17 cellular contexts compared by ENCODE assay signal in genomic region chr16:53695070-53695469, GRCh38. TPM values are rescaled to one million over a fixed set of nuclear protein-coding genes. Genes with fewer than 3 reads are reported as not detected.
DNase-seq lines count a peak whose midpoint lies in the region; ATAC-seq, FAIRE-seq and TF ChIP-seq lines count a peak whose summit lies in the region.
"Had no signal": no experiment of that assay in that cellular context is flagged by ENCODE, and none has a peak within 500 bp of the region (broad histone marks: within the 10 kb centered on the region; RNA-seq: fewer than 3 reads in every experiment).

No MANE protein-coding gene starts in this region.

- POLR2A ChIA-PET in AG04449 (lab: Yijun Ruan, JAX), result interaction anchor here (1.0 kb wide), 1 partner anchor 30 kb away, joined by 5 read pairs; no protein-coding TSS in a partner anchor
- POLR2A ChIA-PET in activated CD8-positive, alpha-beta T cell treated with anti-CD3 and anti-CD28 coated beads for 36 hours (lab: Charles Lee), result no interaction called here

- no peak overlapping the region for H3K27ac Mint-ChIP-seq in activated CD8-positive, alpha-beta memory T cell treated with anti-CD3 and anti-CD28 coated beads, Interleukin-2, amount 10 ng/mL, durations not matched to agents 7 days and 5 days
- no peak overlapping the region for H3K27ac Mint-ChIP-seq in activated CD8-positive, alpha-beta T cell treated with anti-CD3 and anti-CD28 coated beads for 36 hours

- no peak overlapping the region for H3K4me3 Mint-ChIP-seq in activated CD8-positive, alpha-beta memory T cell treated with anti-CD3 and anti-CD28 coated beads, Interleukin-2, amount 10 ng/mL, durations not matched to agents 7 days and 5 days
- H3K4me3 Mint-ChIP-seq in activated CD8-positive, alpha-beta T cell treated with anti-CD3 and anti-CD28 coated beads for 36 hours, result no peak overlapping the region

- TF ChIP-seq CTCF in AG04449 (IDR thresholded peaks at IDR 0.05; ENCODE audit: insufficient read depth, low read length, missing control alignments), result no peak
- TF ChIP-seq CTCF in activated CD8-positive, alpha-beta T cell treated with anti-CD3 and anti-CD28 coated beads for 36 hours (IDR thresholded peaks at IDR 0.05), result no peak

- peaks cover 9% of the 10 kb centered on the region for H3K36me3 Mint-ChIP-seq in activated CD8-positive, alpha-beta memory T cell treated with anti-CD3 and anti-CD28 coated beads, Interleukin-2, amount 10 ng/mL, durations not matched to agents 7 days and 5 days
- peaks cover 9% of the 10 kb centered on the region for H3K36me3 Mint-ChIP-seq in activated CD8-positive, alpha-beta T cell treated with anti-CD3 and anti-CD28 coated beads for 36 hours (ENCODE audit: low read depth)

- no peaks in the 10 kb centered on the region for H3K9me3 Mint-ChIP-seq in activated CD8-positive, alpha-beta memory T cell treated with anti-CD3 and anti-CD28 coated beads, Interleukin-2, amount 10 ng/mL, durations not matched to agents 7 days and 5 days (ENCODE audit: low read depth)
- H3K9me3 Mint-ChIP-seq in activated CD8-positive, alpha-beta T cell treated with anti-CD3 and anti-CD28 coated beads for 36 hours, result no peaks in the 10 kb centered on the region

- TF ChIP-seq POLR2A in GM12891 (IDR thresholded peaks at IDR 0.05; ENCODE audit: low read depth, low read length), result no peak

- intact Hi-C loops in activated CD8-positive, alpha-beta T cell treated with anti-CD3 and anti-CD28 coated beads for 36 hours (cut with micrococcal nuclease), result no loop called here

- ATAC-seq in activated CD8-positive, alpha-beta memory T cell treated with anti-CD3 and anti-CD28 coated beads, Interleukin-2, amount 10 ng/mL, durations not matched to agents 7 days and 5 days, result no peak
- ATAC-seq in activated CD8-positive, alpha-beta T cell treated with anti-CD3 and anti-CD28 coated beads for 36 hours, result no peak
- ATAC-seq: sciatic nerve had no signal

- H3K4me3 ChIP-seq in AG04449 (ENCODE audit: low read depth, low read length), result no peak overlapping the region
- H3K4me3 ChIP-seq: upper lobe of left lung had no signal

- CTCF ChIA-PET in AG04449 (lab: Yijun Ruan, JAX), result interaction anchor here (0.8 kb wide), 1 partner anchor 47 kb away, joined by 3 read pairs; no protein-coding TSS in a partner anchor
- CTCF ChIA-PET in activated CD8-positive, alpha-beta memory T cell treated with anti-CD3 and anti-CD28 coated beads, Interleukin-2, amount 10 ng/mL, durations not matched to agents 7 days and 5 days (lab: Charles Lee), result no interaction called here
- CTCF ChIA-PET in activated CD8-positive, alpha-beta T cell treated with anti-CD3 and anti-CD28 coated beads for 36 hours (lab: Charles Lee), result interaction anchor here (1.1 to 1.4 kb wide), 2 partner anchors 17 to 145 kb away, joined by 3 to 4 read pairs; no protein-coding TSS in a partner anchor

- H3K27me3 Mint-ChIP-seq in activated CD8-positive, alpha-beta memory T cell treated with anti-CD3 and anti-CD28 coated beads, Interleukin-2, amount 10 ng/mL, durations not matched to agents 7 days and 5 days, result no peaks in the 10 kb centered on the region
- no peaks in the 10 kb centered on the region for H3K27me3 Mint-ChIP-seq in activated CD8-positive, alpha-beta T cell treated with anti-CD3 and anti-CD28 coated beads for 36 hours

- H3K4me1 Mint-ChIP-seq in activated CD8-positive, alpha-beta memory T cell treated with anti-CD3 and anti-CD28 coated beads, Interleukin-2, amount 10 ng/mL, durations not matched to agents 7 days and 5 days, result no peaks in the 10 kb centered on the region
- no peaks in the 10 kb centered on the region for H3K4me1 Mint-ChIP-seq in activated CD8-positive, alpha-beta T cell treated with anti-CD3 and anti-CD28 coated beads for 36 hours (ENCODE audit: low read depth)

- DNase-seq in AG04449 (ENCODE audit: low read depth, low spot score) (peak; percentile 72), GM12891 (ENCODE audit: insufficient read length, low spot score) (no peak), amniotic stem cell (lab: John Stamatoyannopoulos, UW) (peak; percentile 12), hepatic stellate cell (ENCODE audit: low spot score) (peak; percentile 54), NCI-H2029 (lab: John Stamatoyannopoulos, UW) (no peak), NCI-H2081 (lab: John Stamatoyannopoulos, UW) (no peak)
- no peak for DNase-seq in activated CD8-positive, alpha-beta memory T cell treated with anti-CD3 and anti-CD28 coated beads, Interleukin-2, amount 10 ng/mL, durations not matched to agents 7 days and 5 days
- DNase-seq in activated CD8-positive, alpha-beta T cell treated with anti-CD3 and anti-CD28 coated beads for 36 hours, result no peak
- DNase-seq: activated CD4-positive, alpha-beta T cell treated with anti-CD3 and anti-CD28 coated beads, Interleukin-2, amount 50 U/mL, for 1 hour; AML-193; aorta; dermis blood vessel endothelial cell; DMS 273 treated with DMSO at 0.1 percent for 48 hours; NCI-H1417 treated with DMSO at 0.1 percent for 48 hours; upper lobe of left lung had no signal

- peak; percentile 9 for FAIRE-seq in GM12891 (lab: Jason Lieb, UNC)
- FAIRE-seq: H54 had no signal

TF ChIP-seq in GM12891, 5 proteins besides CTCF, POLR2A, EP300 and RAD21:
- TF ChIP-seq SPI1 (IDR thresholded peaks at IDR 0.05; ENCODE audit: low read depth, low read length), result no peak
- TF ChIP-seq POU2F2 (IDR thresholded peaks at IDR 0.05; ENCODE audit: low read depth, low read length), result no peak
- TF ChIP-seq PAX5 (IDR thresholded peaks at IDR 0.05; ENCODE audit: insufficient read depth, low read length, severe bottlenecking), result no peak
- no peak for TF ChIP-seq TAF1 (IDR thresholded peaks at IDR 0.05; ENCODE audit: low read depth, low read length)
- no peak for TF ChIP-seq POLR2AphosphoS5 (IDR thresholded peaks at IDR 0.05; ENCODE audit: low read depth, low read length)

RNA-seq across cellular contexts. Expression of gene RPGRIP1L, which starts 8.6 kb away (rescaled TPM):
- polyA plus RNA-seq in GM12891 (2012; ENCODE audit: low read depth, missing spikeins), result 2.9 TPM
- 1 to 10 TPM; 5.6 to 6.9 TPM for total RNA-seq in activated CD8-positive, alpha-beta memory T cell treated with anti-CD3 and anti-CD28 coated beads, Interleukin-2, amount 10 ng/mL, durations not matched to agents 7 days and 5 days
- 1 to 10 TPM; 6.0 to 6.2 TPM for total RNA-seq in activated CD8-positive, alpha-beta T cell treated with anti-CD3 and anti-CD28 coated beads for 36 hours

RNA-seq across cellular contexts. Expression of gene FTO, which starts 8.9 kb away (rescaled TPM):
- polyA plus RNA-seq in GM12891 (2012; ENCODE audit: low read depth, missing spikeins), result 27.3 TPM
- 10 to 100 TPM; 47.4 to 57.7 TPM for total RNA-seq in activated CD8-positive, alpha-beta memory T cell treated with anti-CD3 and anti-CD28 coated beads, Interleukin-2, amount 10 ng/mL, durations not matched to agents 7 days and 5 days
- 10 to 100 TPM; 48.6 to 53.2 TPM for total RNA-seq in activated CD8-positive, alpha-beta T cell treated with anti-CD3 and anti-CD28 coated beads for 36 hours

Comparison
In these comparisons a context has a peak if more than half of its experiments do, and no peak if none do; other contexts are left out.
1. DNase-seq: peak in AG04449 (single experiment), amniotic stem cell (single experiment) and hepatic stellate cell (single experiment); none in GM12891 (single experiment), activated CD8-positive, alpha-beta memory T cell treated with anti-CD3 and anti-CD28 coated beads, Interleukin-2, amount 10 ng/mL, durations not matched to agents 7 days and 5 days (single experiment), NCI-H2029 (single experiment), activated CD8-positive, alpha-beta T cell treated with anti-CD3 and anti-CD28 coated beads for 36 hours (single experiment) and NCI-H2081 (0 of 2).